In the genomic region with DNA sequence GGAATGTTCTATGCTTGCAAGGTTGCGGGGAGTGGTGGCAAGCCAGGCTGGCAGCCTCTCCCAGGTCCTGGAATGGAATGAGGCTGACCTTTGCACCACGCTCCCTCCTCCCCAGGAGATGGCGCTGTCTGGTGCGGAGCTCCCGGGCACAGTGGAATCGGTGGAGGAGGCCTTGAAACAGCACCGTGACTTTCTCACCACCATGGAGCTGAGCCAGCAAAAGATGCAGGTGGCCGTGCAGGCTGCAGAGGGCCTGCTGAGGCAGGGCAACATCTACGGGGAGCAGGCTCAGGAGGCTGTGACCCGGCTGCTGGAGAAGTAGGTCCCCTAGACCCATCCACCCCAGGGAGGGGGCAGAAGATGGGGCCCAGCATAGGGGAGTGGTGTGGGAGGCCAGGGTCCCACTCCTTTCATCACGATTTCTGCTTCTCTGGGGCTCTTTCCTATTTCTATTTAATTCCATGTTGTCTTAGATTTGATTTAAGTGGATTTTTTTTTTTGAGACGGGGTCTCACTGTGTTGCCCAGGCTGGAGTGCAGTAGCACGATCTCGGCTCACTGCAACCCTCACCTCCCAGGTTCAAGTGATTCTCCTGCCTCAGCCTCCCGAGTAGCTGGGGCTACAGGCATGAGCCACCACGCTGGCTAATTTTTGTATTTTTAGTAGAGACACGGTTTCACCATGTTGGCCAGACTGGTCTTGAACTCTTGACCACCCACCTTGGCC, we compare ENCODE assay signal across 8 cellular contexts. TPM values are rescaled to one million over a fixed set of nuclear protein-coding genes. Genes with fewer than 3 reads are reported as not detected.
DNase-seq lines count a peak whose midpoint lies in the region; ATAC-seq and TF ChIP-seq lines count a peak whose summit lies in the region.

No MANE protein-coding gene starts in this region.

- ATAC-seq in IMR-90 (ENCODE audit: low read depth) (peak; percentile 85), GM19397 (IDR thresholded peaks at IDR 0.05; ENCODE audit: unreplicated experiment) (no peak), GM18867 (IDR thresholded peaks at IDR 0.05; ENCODE audit: unreplicated experiment) (no peak)
- peak; percentile 66 to 72 for ATAC-seq in activated T-cell treated with anti-CD3 and anti-CD28 coated beads, Interleukin-2, amount 50 U/mL, for 4 hours

- H3K9me3 ChIP-seq in IMR-90 (ENCODE audit: control insufficient read depth, insufficient read depth, low read length) (no peaks in the 10 kb centered on the region), OCI-LY1 (ENCODE audit: low read length) (no peaks in the 10 kb centered on the region)

- TF ChIP-seq RAD21 in IMR-90 (IDR thresholded peaks at IDR 0.05; ENCODE audit: low read length), result peak; percentile 49

- H3K9me3 Mint-ChIP-seq in activated T-cell treated with anti-CD3 and anti-CD28 coated beads, Interleukin-2, amount 50 U/mL, for 4 hours, result no peaks in the 10 kb centered on the region

- H3K27ac ChIP-seq in IMR-90 (ENCODE audit: insufficient read depth, low read length) (no peak overlapping the region), OCI-LY1 (ENCODE audit: low read depth, low read length, poor library complexity, severe bottlenecking) (no peak overlapping the region)

- peak overlapping the region; percentile 23 for H2AK9ac ChIP-seq in IMR-90 (replicated peaks; ENCODE audit: low read depth, low read length, poor library complexity)

- H3K18ac ChIP-seq in IMR-90 (ENCODE audit: low read depth, low read length), result no peak overlapping the region

- H3K9ac ChIP-seq in IMR-90 (ENCODE audit: low read depth, low read length), result no peak overlapping the region
- H3K9ac ChIP-seq in OCI-LY1 (ENCODE audit: low read length), result no peak overlapping the region

- H3K36me3 Mint-ChIP-seq in activated T-cell treated with anti-CD3 and anti-CD28 coated beads, Interleukin-2, amount 50 U/mL, for 4 hours (ENCODE audit: insufficient read depth), result no peaks in the 10 kb centered on the region

- no peak overlapping the region for H2BK20ac ChIP-seq in IMR-90 (ENCODE audit: low read depth, low read length)

- no TSS peak for BruUV-seq in IMR-90 (replicated peaks; lab: Mats Ljungman, UMichigan)

- H3K56ac ChIP-seq in IMR-90 (ENCODE audit: extremely low read depth, insufficient read depth, low read length), result no peak overlapping the region

- no peak overlapping the region for H2BK15ac ChIP-seq in IMR-90 (ENCODE audit: low read depth, low read length)

- no peak overlapping the region for H3K4me3 ChIP-seq in IMR-90 (ENCODE audit: insufficient read depth, low read depth, low read length)
- no peak overlapping the region for H3K4me3 ChIP-seq in OCI-LY1 (ENCODE audit: low read depth, low read length, poor library complexity, severe bottlenecking)

- TF ChIP-seq CTCF in IMR-90 (conservative IDR thresholded peaks at IDR 0.05; ENCODE audit: low read depth, low read length) (peak; percentile 62), OCI-LY1 (IDR thresholded peaks at IDR 0.05; ENCODE audit: low read length) (peak; percentile 85)

- no peak overlapping the region for H3K4me3 Mint-ChIP-seq in activated T-cell treated with anti-CD3 and anti-CD28 coated beads, Interleukin-2, amount 50 U/mL, for 4 hours

- H3K4me1 Mint-ChIP-seq in activated T-cell treated with anti-CD3 and anti-CD28 coated beads, Interleukin-2, amount 50 U/mL, for 4 hours (ENCODE audit: low read depth), result peaks cover 6% of the 10 kb centered on the region

- no peak overlapping the region for H3K14ac ChIP-seq in IMR-90 (replicated peaks; ENCODE audit: low read depth, low read length)

- H2AFZ ChIP-seq in IMR-90 (replicated peaks; ENCODE audit: low read length, poor library complexity) (peak overlapping the region; percentile 75), OCI-LY1 (ENCODE audit: low read length) (no peak overlapping the region)

- in situ Hi-C loops in IMR-90 (cut with MboI; ENCODE audit: low sequenced_read_pairs), result loop anchor here (25.0 kb wide), 2 partner anchors 211 to 386 kb away; no protein-coding TSS in a partner anchor

- DNase-seq in DMS 273 (lab: John Stamatoyannopoulos, UW; ENCODE audit: unreplicated experiment) (peak; percentile 93), IMR-90 (peak; percentile 44), foreskin melanocyte (peak; percentile 29), pulmonary artery endothelial cell (ENCODE audit: low read depth, low spot score) (peak; percentile 27)
- DNase-seq in activated T-cell treated with anti-CD3 and anti-CD28 coated beads, Interleukin-2, amount 50 U/mL, for 4 hours, result no peak

- H2BK5ac ChIP-seq in IMR-90 (ENCODE audit: low read depth, low read length, poor library complexity, severe bottlenecking), result no peak overlapping the region

- H3K23ac ChIP-seq in IMR-90 (ENCODE audit: low read depth, low read length), result no peak overlapping the region

- CTCF ChIA-PET in IMR-90 (lab: Yijun Ruan, JAX), result interaction anchor here (0.7 to 1.4 kb wide), 3 partner anchors 7 to 175 kb away, joined by 3 to 7 read pairs (median 4); partner anchors contain the start of gene PLD3

- peaks cover 18% of the 10 kb centered on the region; the same call in 1 of the 2 replicates for H3K27me3 ChIP-seq in IMR-90 (ENCODE audit: control insufficient read depth, insufficient read depth, low read length)
- H3K27me3 ChIP-seq in OCI-LY1 (ENCODE audit: insufficient read depth, low read length), result no peaks in the 10 kb centered on the region

- no peak overlapping the region for H4K91ac ChIP-seq in IMR-90 (ENCODE audit: insufficient read depth, low read depth, low read length)

- H3K79me1 ChIP-seq in IMR-90 (ENCODE audit: low read depth in 1 of 2, low read length in 2 of 2), result no peaks in the 10 kb centered on the region

- POLR2A ChIA-PET in IMR-90 (lab: Charles Lee; ENCODE audit: unreplicated experiment), result no interaction called here

- no peaks in the 10 kb centered on the region for H3F3A ChIP-seq in OCI-LY1 (ENCODE audit: insufficient read depth, low read length)

- H4K5ac ChIP-seq in IMR-90 (ENCODE audit: low read depth, low read length), result no peak overlapping the region

- H3K36me3 ChIP-seq in IMR-90 (ENCODE audit: control insufficient read depth, insufficient read depth, low read length) (no peaks in the 10 kb centered on the region), OCI-LY1 (ENCODE audit: insufficient read depth, low read length) (no peaks in the 10 kb centered on the region)

- no peak overlapping the region for H2AK5ac ChIP-seq in IMR-90 (ENCODE audit: low read depth, low read length)

- H3K9me1 ChIP-seq in IMR-90 (ENCODE audit: insufficient read depth, low read length), result no peaks in the 10 kb centered on the region

- H2BK120ac ChIP-seq in IMR-90 (ENCODE audit: low read depth, low read length), result no peak overlapping the region

- no CpG with 5 or more reads among the region's 17 CpGs for WGBS in IMR-90 (ENCODE audit: extremely low coverage in 2 of 2, insufficient read length in 1 of 2), 2 experiments

- no peaks in the 10 kb centered on the region for H3K9me2 ChIP-seq in OCI-LY1 (ENCODE audit: low read depth, low read length)

- peaks cover 24% of the 10 kb centered on the region for H3K27me3 Mint-ChIP-seq in activated T-cell treated with anti-CD3 and anti-CD28 coated beads, Interleukin-2, amount 50 U/mL, for 4 hours (ENCODE audit: low read depth)

- no peak for TF ChIP-seq POLR2A in IMR-90 (IDR thresholded peaks at IDR 0.05; ENCODE audit: low read depth, low read length)

- no peak overlapping the region for H3K4ac ChIP-seq in IMR-90 (ENCODE audit: low read depth, low read length)

- no peak overlapping the region for H4K8ac ChIP-seq in IMR-90 (ENCODE audit: low read depth in 2 of 2, low read length in 2 of 2)

- intact Hi-C loops in IMR-90 (cut with micrococcal nuclease), result loop anchor here (1.0 to 10.0 kb wide), 3 partner anchors 59 to 216 kb away; partner anchors contain the start of genes BLVRB and SPTBN4

- no peak overlapping the region; the same call in 1 of the 2 replicates for H3K4me2 ChIP-seq in IMR-90 (ENCODE audit: low read depth, low read length)
- no peak overlapping the region for H3K4me2 ChIP-seq in OCI-LY1 (ENCODE audit: low read length)

- dilution Hi-C loops in IMR-90 (cut with HindIII; ENCODE audit: low sequenced_read_pairs, unreplicated experiment), result no loop called here

- no peaks in the 10 kb centered on the region for H3K79me2 ChIP-seq in OCI-LY1 (ENCODE audit: insufficient read depth, low read length)

- H4K20me1 ChIP-seq in IMR-90 (ENCODE audit: insufficient read depth, low read length) (no peaks in the 10 kb centered on the region), OCI-LY1 (ENCODE audit: insufficient read depth, low read length) (no peaks in the 10 kb centered on the region)

- H3K4me1 ChIP-seq in IMR-90 (ENCODE audit: control insufficient read depth, insufficient read depth, low read length), result no peaks in the 10 kb centered on the region
- H3K4me1 ChIP-seq in OCI-LY1 (ENCODE audit: insufficient read depth, low read length, severe bottlenecking), result no peaks in the 10 kb centered on the region

TF ChIP-seq in IMR-90, 13 proteins besides CTCF, POLR2A, EP300 and RAD21 (continues in another document):
- no peak for TF ChIP-seq NFE2L2 (IDR thresholded peaks at IDR 0.05; ENCODE audit: low read depth, low read length)
- TF ChIP-seq MAFK (IDR thresholded peaks at IDR 0.05; ENCODE audit: low read depth, low read length), result peak; percentile 48; the same call in 1 of the 2 replicates

RNA-seq across cellular contexts. Expression of gene SHKBP1, which starts 53.2 kb away (rescaled TPM):
- total RNA-seq in IMR-90 (2012; rRNA removed) (15.6 and 16.1 TPM in 2 replicates), pulmonary artery endothelial cell (29.5 and 33.5 TPM in 2 replicates)
- polyA plus RNA-seq in IMR-90 (2012; rRNA removed), result 94.0 and 108 TPM in 2 replicates
- polyA plus RNA-seq in IMR-90 (2012; cell fraction: cytosol; rRNA removed), result 70.5 and 114 TPM in 2 replicates
- 124 and 239 TPM in 2 replicates for polyA plus RNA-seq in IMR-90 (2012; cell fraction: nucleus; rRNA removed; ENCODE audit: low replicate concordance)
- total RNA-seq in activated T-cell treated with anti-CD3 and anti-CD28 coated beads, Interleukin-2, amount 50 U/mL, for 4 hours, result 10 to 100 TPM; 80.1 to 86.1 (median 84.8) TPM

RNA-seq across cellular contexts. Expression of gene SPTBN4, which starts 56.7 kb away (rescaled TPM):
- total RNA-seq in IMR-90 (2012; rRNA removed) (0.72 and 0.83 TPM in 2 replicates), pulmonary artery endothelial cell (0.20 and 0.28 TPM in 2 replicates)
- polyA plus RNA-seq in IMR-90 (2012; rRNA removed), result 0.59 and 0.91 TPM in 2 replicates
- polyA plus RNA-seq in IMR-90 (2012; cell fraction: cytosol; rRNA removed), result 0.50 and 1.9 TPM in 2 replicates
- 2.4 and 2.6 TPM in 2 replicates for polyA plus RNA-seq in IMR-90 (2012; cell fraction: nucleus; rRNA removed; ENCODE audit: low replicate concordance)
- 1 to 10 TPM; 1.2 to 2.1 (median 1.8) TPM for total RNA-seq in activated T-cell treated with anti-CD3 and anti-CD28 coated beads, Interleukin-2, amount 50 U/mL, for 4 hours

RNA-seq across cellular contexts. Expression of gene BLVRB, which starts 57.9 kb away (rescaled TPM):
- 65.2 and 67.5 TPM in 2 replicates for total RNA-seq in IMR-90 (2012; rRNA removed)
- polyA plus RNA-seq in IMR-90 (2012; rRNA removed), result 102 and 113 TPM in 2 replicates
- polyA plus RNA-seq in IMR-90 (2012; cell fraction: cytosol; rRNA removed), result 102 and 191 TPM in 2 replicates
- polyA plus RNA-seq in IMR-90 (2012; cell fraction: nucleus; rRNA removed; ENCODE audit: low replicate concordance), result 34.9 and 86.3 TPM in 2 replicates
- 10 to 100 TPM; 17.0 to 19.2 (median 18.1) TPM for total RNA-seq in activated T-cell treated with anti-CD3 and anti-CD28 coated beads, Interleukin-2, amount 50 U/mL, for 4 hours
- total RNA-seq in pulmonary artery endothelial cell, result 53.9 and 68.7 TPM in 2 replicates

Comparison
In these comparisons a context has a peak if more than half of its experiments do, and no peak if none do; other contexts are left out.
1. ATAC-seq: peak in IMR-90 (single experiment) and activated T-cell treated with anti-CD3 and anti-CD28 coated beads, Interleukin-2, amount 50 U/mL, for 4 hours (2 of 2); none in GM19397 (single experiment) and GM18867 (single experiment).